20 cellular contexts compared by ENCODE assay signal in genomic region chr11:46253258-46254134, GRCh38. TPM values are rescaled to one million over a fixed set of nuclear protein-coding genes. Genes with fewer than 3 reads are reported as not detected.
DNase-seq lines count a peak whose midpoint lies in the region; TF ChIP-seq lines count a peak whose summit lies in the region.
"Had no signal": no experiment of that assay in that cellular context is flagged by ENCODE, and none has a peak within 500 bp of the region (broad histone marks: within the 10 kb centered on the region; RNA-seq: fewer than 3 reads in every experiment).

No MANE protein-coding gene starts in this region.

- H3K4me1 ChIP-seq in HEK293 (ENCODE audit: control insufficient read depth, insufficient read depth, low read length) (no peaks in the 10 kb centered on the region), mucosa of rectum (ENCODE audit: control insufficient read depth in 2 of 2, insufficient read depth in 2 of 2, low read length in 2 of 2) (peaks cover 33 to 60% of the 10 kb centered on the region in 2 donors)
- H3K4me1 ChIP-seq: esophagus squamous epithelium, HAP-1 had no signal

- CTCF ChIA-PET in HEK293 (lab: Yijun Ruan, JAX): interaction anchor here (0.9 to 1.5 kb wide), 2 partner anchors 10 to 14 kb away, joined by 3 read pairs; no protein-coding TSS in a partner anchor

- peak; percentile 27 for DNase-seq in choroid plexus epithelial cell (ENCODE audit: low read depth)
- peak; percentile 65 for DNase-seq in stromal cell of bone marrow (ENCODE audit: low read depth)
- DNase-seq in lower leg skin (ENCODE audit: low spot score in 2 of 2): no peak
- no peak for DNase-seq in SK-N-DZ (ENCODE audit: low spot score)
- DNase-seq in stimulated activated CD4-positive, alpha-beta T cell treated with anti-CD3 and anti-CD28 coated beads, Interleukin-4, amount 100 ng/mL, for 4 hours: no peak
- DNase-seq: activated naive CD8-positive, alpha-beta T cell treated with anti-CD3 and anti-CD28 coated beads for 36 hours; activated T-cell treated with anti-CD3 and anti-CD28 coated beads, Interleukin-2, amount 50 U/mL, for 4 hours; CD8-positive, alpha-beta memory T cell; DMS79; effector memory CD8-positive, alpha-beta T cell; esophagus squamous epithelium; NCI-H1417 treated with DMSO at 0.1 percent for 48 hours; NCI-H524 treated with DMSO at 0.1 percent for 48 hours; nucleus accumbens; stimulated activated CD4-positive, alpha-beta T cell treated with anti-CD3 and anti-CD28 coated beads, Interleukin-15, amount 100 ng/mL, for 24 hours had no signal

- intact Hi-C loops in lower leg skin (cut with DNase I; ENCODE audit: low total_unique reads): no loop called here

- no peaks in the 10 kb centered on the region for H3K27me3 ChIP-seq in mucosa of rectum (ENCODE audit: control insufficient read depth in 2 of 2, insufficient read depth in 2 of 2, low read length in 2 of 2)
- H3K27me3 ChIP-seq: esophagus squamous epithelium had no signal

- TF ChIP-seq POLR2A in lower leg skin (IDR thresholded peaks at IDR 0.05): no peak

- TF ChIP-seq CTCF in HEK293 (tag by site-specific recombination; IDR thresholded peaks at IDR 0.05) (no peak), choroid plexus epithelial cell (conservative IDR thresholded peaks at IDR 0.05; ENCODE audit: low read depth, low read length) (no peak), lower leg skin (IDR thresholded peaks at IDR 0.05) (no peak)

- H3K27ac ChIP-seq in HEK293 (ENCODE audit: extremely low read depth, low read depth, low read length): no peak overlapping the region
- peak overlapping the region; percentile 72 to 81 for H3K27ac ChIP-seq in mucosa of rectum (ENCODE audit: low read depth in 2 of 2, low read length in 2 of 2)
- H3K27ac ChIP-seq: esophagus squamous epithelium, RWPE1 had no signal

- H3K4me3 ChIP-seq in HEK293 (ENCODE audit: low read depth, low read length): no peak overlapping the region
- H3K4me3 ChIP-seq in choroid plexus epithelial cell (ENCODE audit: low read depth, low read length): no peak overlapping the region
- peak overlapping the region in 1 of 2 donors; percentile 26 for H3K4me3 ChIP-seq in mucosa of rectum (ENCODE audit: low read length in 2 of 2)
- H3K4me3 ChIP-seq in lower leg skin (ENCODE audit: low read depth, poor library complexity, severe bottlenecking): no peak overlapping the region
- H3K4me3 ChIP-seq: esophagus squamous epithelium, HAP-1 had no signal

- no peaks in the 10 kb centered on the region for H3K9me3 ChIP-seq in HEK293 (ENCODE audit: control insufficient read depth, insufficient read depth, low read depth, low read length)
- H3K9me3 ChIP-seq in mucosa of rectum (ENCODE audit: control insufficient read depth in 2 of 2, low read length in 2 of 2): no peaks in the 10 kb centered on the region
- H3K9me3 ChIP-seq: esophagus squamous epithelium, HAP-1 had no signal

- POLR2A ChIA-PET in HEK293 (lab: Yijun Ruan, JAX): interaction anchor here (1.3 kb wide), 1 partner anchor 10 kb away, joined by 3 read pairs; no protein-coding TSS in a partner anchor

- H3K36me3 ChIP-seq in HEK293 (ENCODE audit: control insufficient read depth in 2 of 2, insufficient read depth in 1 of 2, low read length in 2 of 2) (no peaks in the 10 kb centered on the region), mucosa of rectum (ENCODE audit: control insufficient read depth in 2 of 2, insufficient read depth in 2 of 2, low read length in 2 of 2) (no peaks in the 10 kb centered on the region)
- H3K36me3 ChIP-seq: esophagus squamous epithelium, HAP-1 had no signal

- H3K9ac ChIP-seq in mucosa of rectum (ENCODE audit: low read depth in 1 of 2, low read length in 2 of 2): peak overlapping the region in 1 of 2 donors; percentile 54

- WGBS in lower leg skin, 2 donors: 88 to 91% methylated on average over 13 of the region's 13 CpGs

TF ChIP-seq in HEK293, 187 proteins besides CTCF, POLR2A, EP300 and RAD21:
- TF ChIP-seq ZIC2 (tag by site-specific recombination; IDR thresholded peaks at IDR 0.05) (peak; percentile 46), ZNF747 (tag by site-specific recombination; IDR thresholded peaks at IDR 0.05) (no peak), ZBTB11 (tag by site-specific recombination; conservative IDR thresholded peaks at IDR 0.05; ENCODE audit: low read depth) (no peak), ZNF423 (tag by site-specific recombination; IDR thresholded peaks at IDR 0.05) (0 out of 2 replicates have a peak, but pooled peaks have one; percentile 19), GLIS1 (tag by site-specific recombination; IDR thresholded peaks at IDR 0.05) (peak; percentile 68), ZFP69B (tag by site-specific recombination; IDR thresholded peaks at IDR 0.05) (peak; percentile 35; the same call in 1 of the 2 replicates), ZNF629 (tag by site-specific recombination; IDR thresholded peaks at IDR 0.05) (peak; percentile 54)
- TF ChIP-seq, protein P1, sequence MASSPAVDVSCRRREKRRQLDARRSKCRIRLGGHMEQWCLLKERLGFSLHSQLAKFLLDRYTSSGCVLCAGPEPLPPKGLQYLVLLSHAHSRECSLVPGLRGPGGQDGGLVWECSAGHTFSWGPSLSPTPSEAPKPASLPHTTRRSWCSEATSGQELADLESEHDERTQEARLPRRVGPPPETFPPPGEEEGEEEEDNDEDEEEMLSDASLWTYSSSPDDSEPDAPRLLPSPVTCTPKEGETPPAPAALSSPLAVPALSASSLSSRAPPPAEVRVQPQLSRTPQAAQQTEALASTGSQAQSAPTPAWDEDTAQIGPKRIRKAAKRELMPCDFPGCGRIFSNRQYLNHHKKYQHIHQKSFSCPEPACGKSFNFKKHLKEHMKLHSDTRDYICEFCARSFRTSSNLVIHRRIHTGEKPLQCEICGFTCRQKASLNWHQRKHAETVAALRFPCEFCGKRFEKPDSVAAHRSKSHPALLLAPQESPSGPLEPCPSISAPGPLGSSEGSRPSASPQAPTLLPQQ (tag by site-specific recombination; IDR thresholded peaks at IDR 0.05): 0 out of 2 replicates have a peak, but pooled peaks have one; percentile 15
TF ChIP-seq in HEK293: peak in this region for 6.

RNA-seq across cellular contexts. Expression of gene CREB3L1, which starts 24.0 kb away (rescaled TPM):
- 1 to 10 TPM in 1 of 4 donors, under 1 TPM in 3; 0.15 to 2.3 (median 0.54) TPM for total RNA-seq in lower leg skin
- 0.21 TPM in 1 of 2 replicates, not detected in the other for polyA plus RNA-seq in SK-N-DZ (2014; cell fraction: cytosol; rRNA removed)
- polyA plus RNA-seq in SK-N-DZ (2014; cell fraction: nucleus; rRNA removed): not detected in 2 replicates
- total RNA-seq: CD8-positive, alpha-beta memory T cell; MCF 10A had no signal
- polyA plus RNA-seq: CD8-positive, alpha-beta memory T cell had no signal

Comparison
In these comparisons a context has a peak if more than half of its experiments do, and no peak if none do; other contexts are left out.
1. DNase-seq: peak in choroid plexus epithelial cell (single experiment) and stromal cell of bone marrow (single experiment); none in lower leg skin (0 of 2), SK-N-DZ (single experiment) and stimulated activated CD4-positive, alpha-beta T cell treated with anti-CD3 and anti-CD28 coated beads, Interleukin-4, amount 100 ng/mL, for 4 hours (0 of 2).